Comparison of ENCODE assay signal across 1 cellular context in genomic region chr12:103838254-103838914, GRCh38.
TF ChIP-seq lines count a peak whose summit lies in the region.

No MANE protein-coding gene starts in this region.

TF ChIP-seq in HepG2, 621 proteins besides CTCF, POLR2A, EP300 and RAD21 (continued from another document and continues in another):
- TF ChIP-seq, protein P1, sequence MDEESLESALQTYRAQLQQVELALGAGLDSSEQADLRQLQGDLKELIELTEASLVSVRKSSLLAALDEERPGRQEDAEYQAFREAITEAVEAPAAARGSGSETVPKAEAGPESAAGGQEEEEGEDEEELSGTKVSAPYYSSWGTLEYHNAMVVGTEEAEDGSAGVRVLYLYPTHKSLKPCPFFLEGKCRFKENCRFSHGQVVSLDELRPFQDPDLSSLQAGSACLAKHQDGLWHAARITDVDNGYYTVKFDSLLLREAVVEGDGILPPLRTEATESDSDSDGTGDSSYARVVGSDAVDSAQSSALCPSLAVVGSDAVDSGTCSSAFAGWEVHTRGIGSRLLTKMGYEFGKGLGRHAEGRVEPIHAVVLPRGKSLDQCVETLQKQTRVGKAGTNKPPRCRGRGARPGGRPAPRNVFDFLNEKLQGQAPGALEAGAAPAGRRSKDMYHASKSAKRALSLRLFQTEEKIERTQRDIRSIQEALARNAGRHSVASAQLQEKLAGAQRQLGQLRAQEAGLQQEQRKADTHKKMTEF (CRISPR knock-in tag; IDR thresholded peaks at IDR 0.05), result peak; percentile 61; the same call in 1 of the 2 replicates
- no peak for TF ChIP-seq ERF (CRISPR knock-in tag; IDR thresholded peaks at IDR 0.05)
- 0 out of 2 replicates have a peak, but pooled peaks have one; percentile 26 for TF ChIP-seq ARNTL (CRISPR knock-in tag; IDR thresholded peaks at IDR 0.05)
- TF ChIP-seq NR2F6 (IDR thresholded peaks at IDR 0.05), result peak; percentile 91
- TF ChIP-seq NR2F6 (CRISPR knock-in tag; IDR thresholded peaks at IDR 0.05), result peak; percentile 83
- TF ChIP-seq SAP130 (CRISPR knock-in tag; IDR thresholded peaks at IDR 0.05; ENCODE audit: low read depth), result peak; percentile 81
- peak; percentile 92 for TF ChIP-seq PAXIP1 (CRISPR knock-in tag; conservative IDR thresholded peaks at IDR 0.05)
- TF ChIP-seq NR2F2 (IDR thresholded peaks at IDR 0.05; ENCODE audit: borderline replicate concordance, low read depth), result peak; percentile 88
- TF ChIP-seq POGZ (CRISPR knock-in tag; IDR thresholded peaks at IDR 0.05), result 0 out of 2 replicates have a peak, but pooled peaks have one; percentile 25
- peak; percentile 70; the same call in 1 of the 2 replicates for TF ChIP-seq ZSCAN9 (CRISPR knock-in tag; IDR thresholded peaks at IDR 0.05; ENCODE audit: borderline replicate concordance)
- TF ChIP-seq CREB1 (IDR thresholded peaks at IDR 0.05), result no peak
- TF ChIP-seq CREB1 (CRISPR knock-in tag; IDR thresholded peaks at IDR 0.05), result peak; percentile 42; the same call in 1 of the 2 replicates
- TF ChIP-seq KMT2B (CRISPR knock-in tag; IDR thresholded peaks at IDR 0.05), result 0 out of 2 replicates have a peak, but pooled peaks have one; percentile 11
- TF ChIP-seq ZNF652 (CRISPR knock-in tag; IDR thresholded peaks at IDR 0.05; ENCODE audit: borderline replicate concordance, low read depth), result peak; percentile 52; the same call in 1 of the 2 replicates
- TF ChIP-seq ZFP1 (CRISPR knock-in tag; IDR thresholded peaks at IDR 0.05), result 0 out of 2 replicates have a peak, but pooled peaks have one; percentile 44
- peak; percentile 64; the same call in 1 of the 2 replicates for TF ChIP-seq ZKSCAN8 (CRISPR knock-in tag; IDR thresholded peaks at IDR 0.05; ENCODE audit: borderline replicate concordance)
- peak; percentile 57 for TF ChIP-seq ZBTB40 (IDR thresholded peaks at IDR 0.05)
- peak; percentile 88 for TF ChIP-seq ZBTB40 (CRISPR knock-in tag; IDR thresholded peaks at IDR 0.05)
- peak; percentile 88; the same call in 1 of the 2 replicates for TF ChIP-seq NCOR1 (IDR thresholded peaks at IDR 0.05; ENCODE audit: borderline replicate concordance, low read length)
- peak; percentile 93 for TF ChIP-seq ZNF503 (CRISPR knock-in tag; IDR thresholded peaks at IDR 0.05)
- peak; percentile 83 for TF ChIP-seq GATAD2A (CRISPR knock-in tag; IDR thresholded peaks at IDR 0.05)
- TF ChIP-seq FOXO1 (CRISPR knock-in tag; IDR thresholded peaks at IDR 0.05), result peak; percentile 48; the same call in 1 of the 2 replicates
- 0 out of 2 replicates have a peak, but pooled peaks have one; percentile 20 for TF ChIP-seq PHF21A (CRISPR knock-in tag; IDR thresholded peaks at IDR 0.05)
- TF ChIP-seq MBD4 (IDR thresholded peaks at IDR 0.05; ENCODE audit: borderline replicate concordance, low read length), result peak; percentile 72; the same call in 1 of the 2 replicates
- peak; percentile 80 for TF ChIP-seq RXRB (CRISPR knock-in tag; IDR thresholded peaks at IDR 0.05; ENCODE audit: borderline replicate concordance)
- TF ChIP-seq FOXP4 (CRISPR knock-in tag; IDR thresholded peaks at IDR 0.05), result peak; percentile 89
- TF ChIP-seq RCOR2 (CRISPR knock-in tag; IDR thresholded peaks at IDR 0.05), result no peak; the same call in none of the 2 replicates
- no peak for TF ChIP-seq PCBP2 (optimal IDR thresholded peaks at IDR 0.05; ENCODE audit: low read depth, low read length, poor library complexity, severe bottlenecking)
- TF ChIP-seq KAT8 (CRISPR knock-in tag; IDR thresholded peaks at IDR 0.05), result no peak
- no peak for TF ChIP-seq ZNF879 (CRISPR knock-in tag; IDR thresholded peaks at IDR 0.05)
- 0 out of 2 replicates have a peak, but pooled peaks have one; percentile 23 for TF ChIP-seq HMGXB3 (CRISPR knock-in tag; IDR thresholded peaks at IDR 0.05; ENCODE audit: borderline replicate concordance)
- TF ChIP-seq, protein P2, sequence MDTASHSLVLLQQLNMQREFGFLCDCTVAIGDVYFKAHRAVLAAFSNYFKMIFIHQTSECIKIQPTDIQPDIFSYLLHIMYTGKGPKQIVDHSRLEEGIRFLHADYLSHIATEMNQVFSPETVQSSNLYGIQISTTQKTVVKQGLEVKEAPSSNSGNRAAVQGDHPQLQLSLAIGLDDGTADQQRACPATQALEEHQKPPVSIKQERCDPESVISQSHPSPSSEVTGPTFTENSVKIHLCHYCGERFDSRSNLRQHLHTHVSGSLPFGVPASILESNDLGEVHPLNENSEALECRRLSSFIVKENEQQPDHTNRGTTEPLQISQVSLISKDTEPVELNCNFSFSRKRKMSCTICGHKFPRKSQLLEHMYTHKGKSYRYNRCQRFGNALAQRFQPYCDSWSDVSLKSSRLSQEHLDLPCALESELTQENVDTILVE (CRISPR knock-in tag; IDR thresholded peaks at IDR 0.05), result no peak
- TF ChIP-seq SOX5 (CRISPR knock-in tag; IDR thresholded peaks at IDR 0.05; ENCODE audit: borderline replicate concordance), result peak; percentile 87
